In the genomic region with DNA sequence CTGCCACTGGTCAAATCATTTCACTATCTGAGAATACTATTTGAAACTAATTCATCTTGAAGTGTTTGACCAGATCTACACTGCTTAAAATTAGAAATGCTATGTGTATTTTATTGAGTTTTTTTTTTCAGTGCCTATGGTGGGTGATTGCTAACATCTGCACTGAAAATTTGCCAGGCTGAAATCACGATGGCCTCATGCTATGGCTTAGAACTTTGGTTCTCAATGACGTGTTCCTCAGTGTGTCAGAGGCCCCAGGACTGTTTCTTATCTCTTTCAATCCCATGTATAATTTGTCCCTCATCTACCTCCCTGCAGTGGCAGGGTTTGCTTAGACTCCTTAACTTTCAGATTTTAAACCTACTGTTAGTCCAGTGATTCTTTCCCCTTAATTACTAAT, we compare ENCODE assay signal across 32 cellular contexts. TPM values are rescaled to one million over a fixed set of nuclear protein-coding genes. Genes with fewer than 3 reads are reported as not detected.
"Had no signal": no experiment of that assay in that cellular context is flagged by ENCODE, and none has a peak within 500 bp of the region (broad histone marks: within the 10 kb centered on the region; RNA-seq: fewer than 3 reads in every experiment).

No MANE protein-coding gene starts in this region.

- FAIRE-seq: RCC 7860, TTC549 had no signal

- H3K27me3 ChIP-seq: ascending aorta, cardiac muscle cell had no signal

- H3K9me3 ChIP-seq: ascending aorta, SK-N-SH had no signal

- H3K36me3 ChIP-seq: ascending aorta, cardiac muscle cell had no signal

- H2AFZ ChIP-seq: PC-9 had no signal

- H3K4me1 ChIP-seq: ascending aorta had no signal

- ATAC-seq: activated CD8-positive, alpha-beta T cell treated with anti-CD3 and anti-CD28 coated beads for 36 hours; activated T-cell treated with anti-CD3 and anti-CD28 coated beads, Interleukin-2, amount 50 U/mL, for 72 hours; activated T-helper 17 cell treated with anti-CD3 and anti-CD28 coated beads, Interleukin-2, amount 50 U/mL, for 72 hours had no signal

- H3K9ac ChIP-seq: SK-N-SH had no signal

- H3K4me2 ChIP-seq: PC-9, SK-N-SH had no signal

- H3K4me3 ChIP-seq: ascending aorta, cardiac muscle cell, PC-9 had no signal

- DNase-seq: activated CD4-positive, alpha-beta T cell treated with anti-CD3 and anti-CD28 coated beads, Interleukin-2, amount 10 ng/mL, durations not matched to agents 24 days and 14 days; activated CD4-positive, alpha-beta T cell treated with anti-CD3 and anti-CD28 coated beads, Interleukin-2, amount 50 U/mL, for 4 hours; activated CD8-positive, alpha-beta T cell treated with anti-CD3 and anti-CD28 coated beads for 36 hours; activated effector memory CD4-positive, alpha-beta T cell treated with anti-CD3 and anti-CD28 coated beads, Interleukin-2, amount 50 U/mL, for 16 hours; activated naive CD4-positive, alpha-beta T cell; activated naive CD4-positive, alpha-beta T cell treated with anti-CD3 and anti-CD28 coated beads, Interleukin-2, amount 50 U/mL, for 16 hours; activated naive CD8-positive, alpha-beta T cell treated with anti-CD3 and anti-CD28 coated beads for 36 hours; activated T-cell treated with anti-CD3 and anti-CD28 coated beads, Interleukin-2, amount 50 U/mL, for 1 hour; activated T-cell treated with anti-CD3 and anti-CD28 coated beads, Interleukin-2, amount 50 U/mL, for 72 hours; amygdala; MM.1S; MV-4-11; NCI-H1092; NCI-H146; NCI-H187; NCI-H2029 treated with DMSO at 0.1 percent for 48 hours; NCI-H2107; NCI-H2171; NCI-H510A; NCI-H526; NCI-H748 treated with DMSO at 0.1 percent for 48 hours; NK-92 treated with Interleukin-12 subunit alpha and Interleukin-12 subunit beta, amount 100 ng/mL, for 24 hours; PC-9; Right ventricle myocardium superior; SK-N-SH had no signal

- H3K27ac ChIP-seq: ascending aorta, cardiac muscle cell, PC-9 had no signal

RNA-seq across cellular contexts. Expression of a gene that starts 36.2 kb away (rescaled TPM):
- total RNA-seq: activated CD4-positive, alpha-beta T cell treated with anti-CD3 and anti-CD28 coated beads, Interleukin-2, amount 10 ng/mL, durations not matched to agents 24 days and 14 days; activated CD8-positive, alpha-beta memory T cell treated with anti-CD3 and anti-CD28 coated beads for 36 hours; activated CD8-positive, alpha-beta T cell treated with anti-CD3 and anti-CD28 coated beads for 36 hours; activated naive CD8-positive, alpha-beta T cell treated with anti-CD3 and anti-CD28 coated beads for 36 hours; activated T-cell treated with anti-CD3 and anti-CD28 coated beads, Interleukin-2, amount 50 U/mL, for 72 hours; activated T-helper 17 cell treated with anti-CD3 and anti-CD28 coated beads, Interleukin-2, amount 50 U/mL, for 72 hours; ascending aorta; Right ventricle myocardium superior had no signal
- polyA plus RNA-seq: adipose tissue, cardiac muscle cell, SK-N-SH had no signal

RNA-seq across cellular contexts. Expression of a gene that starts 43.0 kb away (rescaled TPM):
- total RNA-seq: activated CD4-positive, alpha-beta T cell treated with anti-CD3 and anti-CD28 coated beads, Interleukin-2, amount 10 ng/mL, durations not matched to agents 24 days and 14 days; activated CD8-positive, alpha-beta memory T cell treated with anti-CD3 and anti-CD28 coated beads for 36 hours; activated CD8-positive, alpha-beta T cell treated with anti-CD3 and anti-CD28 coated beads for 36 hours; activated naive CD8-positive, alpha-beta T cell treated with anti-CD3 and anti-CD28 coated beads for 36 hours; activated T-helper 17 cell treated with anti-CD3 and anti-CD28 coated beads, Interleukin-2, amount 50 U/mL, for 72 hours; ascending aorta; cardiac muscle cell; Right ventricle myocardium superior had no signal
- polyA plus RNA-seq: SK-N-SH had no signal
